17 cellular contexts compared by ENCODE assay signal in the genomic region with DNA sequence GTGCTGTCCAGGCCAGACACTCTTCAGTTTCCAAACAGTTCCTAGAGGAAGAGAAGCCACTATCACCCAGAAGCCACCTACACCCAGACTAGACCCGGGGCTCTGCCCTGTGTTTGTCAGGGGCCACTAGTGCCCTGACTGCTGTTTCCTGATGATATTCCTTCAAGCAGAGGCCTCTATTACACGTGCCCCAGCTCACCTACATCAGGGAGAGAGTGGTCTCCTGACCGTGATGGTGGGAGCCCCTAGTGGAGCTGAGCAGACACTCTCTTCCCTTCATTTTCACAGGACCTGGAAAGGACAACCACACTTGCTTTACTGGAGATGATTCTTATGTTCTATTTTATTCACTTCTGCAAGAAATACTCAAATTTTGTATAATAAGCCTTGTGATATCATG. TPM values are rescaled to one million over a fixed set of nuclear protein-coding genes. Genes with fewer than 3 reads are reported as not detected.
DNase-seq lines count a peak whose midpoint lies in the region; ATAC-seq, FAIRE-seq and TF ChIP-seq lines count a peak whose summit lies in the region.
"Had no signal": no experiment of that assay in that cellular context is flagged by ENCODE, and none has a peak within 500 bp of the region (broad histone marks: within the 10 kb centered on the region; RNA-seq: fewer than 3 reads in every experiment).

No MANE protein-coding gene starts in this region.

- no peak overlapping the region for H3K9ac ChIP-seq in PC-3 (ENCODE audit: low read length)
- no peak overlapping the region for H3K9ac ChIP-seq in HepG2 (ENCODE audit: insufficient read depth, low read depth, low read length)
- H3K9ac ChIP-seq: BLaER1 treated with 17β-estradiol and CSF1 and Interleukin-3, amounts not matched to agents 10 nM and 100 nM; GM23248 had no signal

- H3K4me3 ChIP-seq in PC-3 (ENCODE audit: low read length) (no peak overlapping the region), HepG2 (replicated peaks in 1 of 3; ENCODE audit: insufficient read depth in 1 of 3, low read depth in 2 of 3, low read length in 3 of 3) (no peak overlapping the region)
- H3K4me3 ChIP-seq: BLaER1 treated with 17β-estradiol and CSF1 and Interleukin-3, amounts not matched to agents 10 nM and 100 nM; GM23248 had no signal

- no peaks in the 10 kb centered on the region for H4K20me1 ChIP-seq in PC-3 (ENCODE audit: low read length)
- no peaks in the 10 kb centered on the region for H4K20me1 ChIP-seq in HepG2 (ENCODE audit: insufficient read depth, low read length)

- H3K79me2 ChIP-seq in PC-3 (ENCODE audit: low read length) (0 out of 2 replicates have a peak, but pooled peaks cover 6% of the 10 kb centered on the region), HepG2 (ENCODE audit: insufficient read depth, low read length) (no peaks in the 10 kb centered on the region)

- no TSS peak for BruUV-seq in PC-3 (replicated peaks; lab: Mats Ljungman, UMichigan)
- BruUV-seq in HepG2 (replicated peaks; lab: Mats Ljungman, UMichigan), result no TSS peak

- CTCF ChIA-PET in PC-3 (lab: Charles Lee), result no interaction called here
- CTCF ChIA-PET in HepG2 (lab: Yijun Ruan, JAX; ENCODE audit: low intra/inter-chr PET ratio, low total read pairs), result no interaction called here

- no peak for TF ChIP-seq POLR2A in HepG2 (IDR thresholded peaks at IDR 0.05; ENCODE audit: insufficient read depth in 1 of 2, low read depth in 2 of 2, low read length in 2 of 2)

- peak; percentile 20; the same call in 1 of the 2 replicates for ATAC-seq in PC-3
- peak; percentile 55 for ATAC-seq in HepG2
- no peak for ATAC-seq in GM19035 (IDR thresholded peaks at IDR 0.05; ENCODE audit: unreplicated experiment)

- H3F3A ChIP-seq in PC-3 (ENCODE audit: low read length, unreplicated experiment), result no peaks in the 10 kb centered on the region

- 87% methylated on average over 3 of the region's 3 CpGs for WGBS in HepG2 (ENCODE audit: low lambda C conversion rate)

- TF ChIP-seq CTCF in PC-3 (conservative IDR thresholded peaks at IDR 0.05; ENCODE audit: low read depth, low read length) (no peak), HepG2 (CRISPR knock-in tag; IDR thresholded peaks at IDR 0.05) (no peak)

- in situ Hi-C loops in HepG2 (cut with HindIII; ENCODE audit: extremely low pct_ligation_motif_present, low pct_unique_long_range_greater_than_20kb), result no loop called here

- DNase-seq in DMS 273 (lab: John Stamatoyannopoulos, UW; ENCODE audit: unreplicated experiment) (peak; percentile 35), DMS 273 treated with DMSO at 0.1 percent for 48 hours (lab: John Stamatoyannopoulos, UW) (no peak), D341Med (ENCODE audit: low spot score) (peak; percentile 5), PC-3 (no peak), HepG2 (ENCODE audit: low spot score) (no peak), GM19240 (ENCODE audit: insufficient read length, low spot score) (no peak)
- DNase-seq in stimulated activated CD4-positive, alpha-beta T cell treated with anti-CD3 and anti-CD28 coated beads, Interleukin-4, amount 100 ng/mL, for 24 hours, result no peak
- DNase-seq: 8988T, GM23248, HFFc6, NCI-H1436, NCI-H2029 treated with DMSO at 0.1 percent for 48 hours, NCI-H2171 treated with DMSO at 0.1 percent for 48 hours, NCI-H446 treated with DMSO at 0.1 percent for 48 hours, NCI-H748 treated with DMSO at 0.1 percent for 48 hours had no signal

- H3K27ac ChIP-seq in PC-3 (ENCODE audit: low read length) (no peak overlapping the region), HepG2 (ENCODE audit: extremely low read length, insufficient read depth, low read length) (no peak overlapping the region)
- H3K27ac ChIP-seq: BLaER1 treated with 17β-estradiol and CSF1 and Interleukin-3, amounts not matched to agents 10 nM and 100 nM; GM23248 had no signal

- H3K27me3 ChIP-seq in PC-3 (ENCODE audit: low read length) (no peaks in the 10 kb centered on the region), HepG2 (ENCODE audit: control insufficient read depth in 1 of 2, insufficient read depth in 2 of 2, low read length in 2 of 2) (no peaks in the 10 kb centered on the region)
- H3K27me3 ChIP-seq: BLaER1 treated with 17β-estradiol and CSF1 and Interleukin-3, amounts not matched to agents 10 nM and 100 nM had no signal

- POLR2A ChIA-PET in PC-3 (lab: Charles Lee; ENCODE audit: unreplicated experiment) (interaction anchor here (0.6 kb wide), 1 partner anchor 372 kb away, joined by 3 read pairs; no protein-coding TSS in a partner anchor), HepG2 (lab: Yijun Ruan, JAX) (interaction anchor here (2.7 kb wide), 1 partner anchor 14 kb away, joined by 8 read pairs; the partner anchor contains the start of gene ZKSCAN5)

- peaks cover 10% of the 10 kb centered on the region; the same call in 1 of the 2 replicates for H3K9me3 ChIP-seq in PC-3 (ENCODE audit: low read length)
- H3K9me3 ChIP-seq in HepG2 (ENCODE audit: low read length), result no peaks in the 10 kb centered on the region

- intact Hi-C loops in PC-3 (cut with micrococcal nuclease), result no loop called here
- intact Hi-C loops in HepG2 (cut with micrococcal nuclease; ENCODE audit: unreplicated experiment), result no loop called here

- no peak for TF ChIP-seq EP300 in HepG2 (IDR thresholded peaks at IDR 0.05; ENCODE audit: low read depth in 2 of 2, low read length in 2 of 2)
- TF ChIP-seq EP300 in HepG2 (CRISPR knock-in tag; IDR thresholded peaks at IDR 0.05; ENCODE audit: borderline replicate concordance), result no peak

- peaks cover 24% of the 10 kb centered on the region for H3K36me3 ChIP-seq in PC-3 (ENCODE audit: low read depth, low read length)
- peaks cover 8 to 26% of the 10 kb centered on the region in 2 experiments for H3K36me3 ChIP-seq in HepG2 (replicated peaks in 1 of 2; ENCODE audit: control insufficient read depth in 1 of 2, insufficient read depth in 2 of 2, low read length in 2 of 2)

- H3K4me1 ChIP-seq in PC-3 (ENCODE audit: insufficient read depth, low read length) (no peaks in the 10 kb centered on the region), HepG2 (ENCODE audit: insufficient read depth, low read length) (peaks cover 9% of the 10 kb centered on the region)
- H3K4me1 ChIP-seq: BLaER1 treated with 17β-estradiol and CSF1 and Interleukin-3, amounts not matched to agents 10 nM and 100 nM had no signal

- H3K9me2 ChIP-seq in PC-3 (replicated peaks; ENCODE audit: low read length), result no peaks in the 10 kb centered on the region

- H3K4me2 ChIP-seq in PC-3 (ENCODE audit: low read length) (no peak overlapping the region), HepG2 (ENCODE audit: low read depth, low read length) (no peak overlapping the region)
- H3K4me2 ChIP-seq: BLaER1 treated with 17β-estradiol and CSF1 and Interleukin-3, amounts not matched to agents 10 nM and 100 nM had no signal

- H2AFZ ChIP-seq in PC-3 (ENCODE audit: low read length) (no peak overlapping the region), HepG2 (ENCODE audit: low read length) (no peak overlapping the region)
- H2AFZ ChIP-seq: GM23248 had no signal

- TF ChIP-seq RAD21 in HepG2 (CRISPR knock-in tag; IDR thresholded peaks at IDR 0.05), result 0 out of 2 replicates have a peak, but pooled peaks have one; percentile 9

- FAIRE-seq in HepG2 (lab: Jason Lieb, UNC), result no peak

RNA-seq across cellular contexts. Expression of gene ZNF394, which starts 9.2 kb away (rescaled TPM):
- total RNA-seq in PC-3 (2014; rRNA removed) (17.7 and 19.4 TPM in 2 replicates), HepG2 (2016; rRNA removed; fragmentation: Illumina TruSeq; extraction: Trizol) (18.7 and 19.6 TPM in 2 replicates)
- total RNA-seq in HepG2 (2016; cell fraction: cytosol; rRNA removed; fragmentation: Illumina TruSeq; extraction: Trizol; ENCODE audit: low read depth), result 14.4 and 15.6 TPM in 2 replicates
- 17.1 and 18.1 TPM in 2 replicates for total RNA-seq in HepG2 (2016; cell fraction: insoluble cytoplasmic fraction; rRNA removed; fragmentation: Illumina TruSeq; extraction: Trizol)
- total RNA-seq in HepG2 (2016; cell fraction: membrane; rRNA removed; fragmentation: Illumina TruSeq; extraction: Trizol), result 18.0 and 18.1 TPM in 2 replicates
- 12.9 and 15.2 TPM in 2 replicates for total RNA-seq in HepG2 (2016; cell fraction: nucleus; rRNA removed; fragmentation: Illumina TruSeq; extraction: Trizol)
- 7.8 and 8.6 TPM in 2 replicates for polyA plus RNA-seq in HepG2 (2011; rRNA removed)
- 6.9 and 7.2 TPM in 2 replicates for polyA plus RNA-seq in HepG2 (2011; cell fraction: cytosol; rRNA removed)
- 9.1 and 13.1 TPM in 2 replicates for polyA plus RNA-seq in HepG2 (2011; cell fraction: nucleus; rRNA removed)
- 7.0 and 7.3 TPM in 2 replicates for polyA plus RNA-seq in HepG2 (2012)
- polyA plus RNA-seq in HepG2 (2016; cell fraction: cytosol; fragmentation: Illumina TruSeq; extraction: Trizol; ENCODE audit: low read depth), result 2.2 and 2.9 TPM in 2 replicates
- polyA plus RNA-seq in HepG2 (2016; cell fraction: insoluble cytoplasmic fraction; fragmentation: Illumina TruSeq; extraction: Trizol; ENCODE audit: low read depth), result 12.0 and 13.7 TPM in 2 replicates
- polyA plus RNA-seq in HepG2 (2016; cell fraction: membrane; fragmentation: Illumina TruSeq; extraction: Trizol; ENCODE audit: low read depth), result 4.1 and 4.3 TPM in 2 replicates
- polyA plus RNA-seq in HepG2 (2016; cell fraction: nucleus; fragmentation: Illumina TruSeq; extraction: Trizol; ENCODE audit: insufficient read depth, low read depth), result 20.5 and 23.9 TPM in 2 replicates
- 9.5 and 16.3 TPM in 2 replicates for polyA minus RNA-seq in HepG2 (2011; rRNA and poly(A)+ RNA removed; ENCODE audit: low replicate concordance)
- 7.2 and 9.4 TPM in 2 replicates for polyA minus RNA-seq in HepG2 (2011; cell fraction: cytosol; rRNA and poly(A)+ RNA removed)
- 20.2 and 23.1 TPM in 2 replicates for polyA minus RNA-seq in HepG2 (2011; cell fraction: nucleus; rRNA and poly(A)+ RNA removed)

RNA-seq across cellular contexts. Expression of gene ZKSCAN5, which starts 13.6 kb away (rescaled TPM):
- 8.6 and 9.9 TPM in 2 replicates for total RNA-seq in PC-3 (2014; rRNA removed)
- 11.7 and 14.4 TPM in 2 replicates for total RNA-seq in HepG2 (2016; rRNA removed; fragmentation: Illumina TruSeq; extraction: Trizol)
- total RNA-seq in HepG2 (2016; cell fraction: cytosol; rRNA removed; fragmentation: Illumina TruSeq; extraction: Trizol; ENCODE audit: low read depth), result 2.1 and 2.3 TPM in 2 replicates
- total RNA-seq in HepG2 (2016; cell fraction: insoluble cytoplasmic fraction; rRNA removed; fragmentation: Illumina TruSeq; extraction: Trizol), result 11.7 and 14.5 TPM in 2 replicates
- 7.0 and 7.8 TPM in 2 replicates for total RNA-seq in HepG2 (2016; cell fraction: membrane; rRNA removed; fragmentation: Illumina TruSeq; extraction: Trizol)
- total RNA-seq in HepG2 (2016; cell fraction: nucleus; rRNA removed; fragmentation: Illumina TruSeq; extraction: Trizol), result 7.9 and 10.0 TPM in 2 replicates
- polyA plus RNA-seq in HepG2 (2011; rRNA removed), result 5.2 and 5.5 TPM in 2 replicates
- polyA plus RNA-seq in HepG2 (2011; cell fraction: cytosol; rRNA removed), result 3.4 and 4.6 TPM in 2 replicates
- polyA plus RNA-seq in HepG2 (2011; cell fraction: nucleus; rRNA removed), result 4.1 and 5.2 TPM in 2 replicates
- polyA plus RNA-seq in HepG2 (2012), result 5.5 and 5.7 TPM in 2 replicates
- 1.1 TPM in 2 replicates for polyA plus RNA-seq in HepG2 (2016; cell fraction: cytosol; fragmentation: Illumina TruSeq; extraction: Trizol; ENCODE audit: low read depth)
- 11.4 and 12.4 TPM in 2 replicates for polyA plus RNA-seq in HepG2 (2016; cell fraction: insoluble cytoplasmic fraction; fragmentation: Illumina TruSeq; extraction: Trizol; ENCODE audit: low read depth)
- polyA plus RNA-seq in HepG2 (2016; cell fraction: membrane; fragmentation: Illumina TruSeq; extraction: Trizol; ENCODE audit: low read depth), result 3.6 and 3.8 TPM in 2 replicates
- polyA plus RNA-seq in HepG2 (2016; cell fraction: nucleus; fragmentation: Illumina TruSeq; extraction: Trizol; ENCODE audit: insufficient read depth, low read depth), result 12.5 and 12.6 TPM in 2 replicates
- 10.3 and 16.0 TPM in 2 replicates for polyA minus RNA-seq in HepG2 (2011; rRNA and poly(A)+ RNA removed; ENCODE audit: low replicate concordance)
- polyA minus RNA-seq in HepG2 (2011; cell fraction: cytosol; rRNA and poly(A)+ RNA removed), result 6.9 and 7.2 TPM in 2 replicates
- polyA minus RNA-seq in HepG2 (2011; cell fraction: nucleus; rRNA and poly(A)+ RNA removed), result 13.4 and 16.0 TPM in 2 replicates

RNA-seq across cellular contexts. Expression of gene ZNF789, which starts 18.2 kb away (rescaled TPM):
- total RNA-seq in PC-3 (2014; rRNA removed), result 6.6 and 8.3 TPM in 2 replicates
- 15.3 and 19.8 TPM in 2 replicates for total RNA-seq in HepG2 (2016; rRNA removed; fragmentation: Illumina TruSeq; extraction: Trizol)
- total RNA-seq in HepG2 (2016; cell fraction: cytosol; rRNA removed; fragmentation: Illumina TruSeq; extraction: Trizol; ENCODE audit: low read depth), result 3.7 and 4.4 TPM in 2 replicates
- total RNA-seq in HepG2 (2016; cell fraction: insoluble cytoplasmic fraction; rRNA removed; fragmentation: Illumina TruSeq; extraction: Trizol), result 15.1 and 21.5 TPM in 2 replicates
- 7.7 and 8.6 TPM in 2 replicates for total RNA-seq in HepG2 (2016; cell fraction: membrane; rRNA removed; fragmentation: Illumina TruSeq; extraction: Trizol)
- 26.7 and 33.3 TPM in 2 replicates for total RNA-seq in HepG2 (2016; cell fraction: nucleus; rRNA removed; fragmentation: Illumina TruSeq; extraction: Trizol)
- polyA plus RNA-seq in HepG2 (2011; rRNA removed), result 23.6 and 25.1 TPM in 2 replicates
- polyA plus RNA-seq in HepG2 (2011; cell fraction: cytosol; rRNA removed), result 5.3 and 6.0 TPM in 2 replicates
- 37.8 and 43.5 TPM in 2 replicates for polyA plus RNA-seq in HepG2 (2011; cell fraction: nucleus; rRNA removed)
- polyA plus RNA-seq in HepG2 (2012), result 14.1 and 19.0 TPM in 2 replicates
- 1.8 and 2.2 TPM in 2 replicates for polyA plus RNA-seq in HepG2 (2016; cell fraction: cytosol; fragmentation: Illumina TruSeq; extraction: Trizol; ENCODE audit: low read depth)
- polyA plus RNA-seq in HepG2 (2016; cell fraction: insoluble cytoplasmic fraction; fragmentation: Illumina TruSeq; extraction: Trizol; ENCODE audit: low read depth), result 13.3 and 13.4 TPM in 2 replicates
- 4.7 and 4.8 TPM in 2 replicates for polyA plus RNA-seq in HepG2 (2016; cell fraction: membrane; fragmentation: Illumina TruSeq; extraction: Trizol; ENCODE audit: low read depth)
- 98.8 and 103 TPM in 2 replicates for polyA plus RNA-seq in HepG2 (2016; cell fraction: nucleus; fragmentation: Illumina TruSeq; extraction: Trizol; ENCODE audit: insufficient read depth, low read depth)
- polyA minus RNA-seq in HepG2 (2011; rRNA and poly(A)+ RNA removed; ENCODE audit: low replicate concordance), result 12.0 and 13.0 TPM in 2 replicates
- 3.8 and 4.5 TPM in 2 replicates for polyA minus RNA-seq in HepG2 (2011; cell fraction: cytosol; rRNA and poly(A)+ RNA removed)
- polyA minus RNA-seq in HepG2 (2011; cell fraction: nucleus; rRNA and poly(A)+ RNA removed), result 35.5 and 38.5 TPM in 2 replicates

RNA-seq across cellular contexts. Expression of gene ATP5MF, which starts 24.9 kb away (rescaled TPM):
- total RNA-seq in PC-3 (2014; rRNA removed) (660 and 1,030 TPM in 2 replicates), HepG2 (2016; rRNA removed; fragmentation: Illumina TruSeq; extraction: Trizol) (763 and 795 TPM in 2 replicates)
- total RNA-seq in HepG2 (2016; cell fraction: cytosol; rRNA removed; fragmentation: Illumina TruSeq; extraction: Trizol; ENCODE audit: low read depth), result 192 and 225 TPM in 2 replicates
- 739 and 853 TPM in 2 replicates for total RNA-seq in HepG2 (2016; cell fraction: insoluble cytoplasmic fraction; rRNA removed; fragmentation: Illumina TruSeq; extraction: Trizol)
- 219 and 221 TPM in 2 replicates for total RNA-seq in HepG2 (2016; cell fraction: membrane; rRNA removed; fragmentation: Illumina TruSeq; extraction: Trizol)
- total RNA-seq in HepG2 (2016; cell fraction: nucleus; rRNA removed; fragmentation: Illumina TruSeq; extraction: Trizol), result 218 and 231 TPM in 2 replicates
- 499 and 597 TPM in 2 replicates for polyA plus RNA-seq in HepG2 (2011; rRNA removed)
- 2,085 and 3,530 TPM in 2 replicates for polyA plus RNA-seq in HepG2 (2011; cell fraction: cytosol; rRNA removed)
- 244 and 284 TPM in 2 replicates for polyA plus RNA-seq in HepG2 (2011; cell fraction: nucleus; rRNA removed)
- polyA plus RNA-seq in HepG2 (2012), result 637 and 680 TPM in 2 replicates
- polyA plus RNA-seq in HepG2 (2016; cell fraction: cytosol; fragmentation: Illumina TruSeq; extraction: Trizol; ENCODE audit: low read depth), result 248 and 262 TPM in 2 replicates
- 929 and 1,047 TPM in 2 replicates for polyA plus RNA-seq in HepG2 (2016; cell fraction: insoluble cytoplasmic fraction; fragmentation: Illumina TruSeq; extraction: Trizol; ENCODE audit: low read depth)
- polyA plus RNA-seq in HepG2 (2016; cell fraction: membrane; fragmentation: Illumina TruSeq; extraction: Trizol; ENCODE audit: low read depth), result 251 and 271 TPM in 2 replicates
- polyA plus RNA-seq in HepG2 (2016; cell fraction: nucleus; fragmentation: Illumina TruSeq; extraction: Trizol; ENCODE audit: insufficient read depth, low read depth), result 503 and 520 TPM in 2 replicates
- polyA minus RNA-seq in HepG2 (2011; rRNA and poly(A)+ RNA removed; ENCODE audit: low replicate concordance), result 52.9 and 245 TPM in 2 replicates
- polyA minus RNA-seq in HepG2 (2011; cell fraction: cytosol; rRNA and poly(A)+ RNA removed), result 117 and 125 TPM in 2 replicates
- polyA minus RNA-seq in HepG2 (2011; cell fraction: nucleus; rRNA and poly(A)+ RNA removed), result 49.1 and 56.3 TPM in 2 replicates

RNA-seq across cellular contexts. Expression of gene CPSF4, which starts 52.1 kb away (rescaled TPM):
- total RNA-seq in PC-3 (2014; rRNA removed), result 49.5 and 65.3 TPM in 2 replicates
- 44.4 and 49.6 TPM in 2 replicates for total RNA-seq in HepG2 (2016; rRNA removed; fragmentation: Illumina TruSeq; extraction: Trizol)
- total RNA-seq in HepG2 (2016; cell fraction: cytosol; rRNA removed; fragmentation: Illumina TruSeq; extraction: Trizol; ENCODE audit: low read depth), result 49.0 and 53.5 TPM in 2 replicates
- total RNA-seq in HepG2 (2016; cell fraction: insoluble cytoplasmic fraction; rRNA removed; fragmentation: Illumina TruSeq; extraction: Trizol), result 45.9 and 53.1 TPM in 2 replicates
- 79.7 and 79.9 TPM in 2 replicates for total RNA-seq in HepG2 (2016; cell fraction: membrane; rRNA removed; fragmentation: Illumina TruSeq; extraction: Trizol)
- total RNA-seq in HepG2 (2016; cell fraction: nucleus; rRNA removed; fragmentation: Illumina TruSeq; extraction: Trizol), result 37.5 and 41.5 TPM in 2 replicates
- polyA plus RNA-seq in HepG2 (2011; rRNA removed), result 34.1 and 46.9 TPM in 2 replicates
- 25.3 and 33.9 TPM in 2 replicates for polyA plus RNA-seq in HepG2 (2011; cell fraction: cytosol; rRNA removed)
- 91.4 and 98.3 TPM in 2 replicates for polyA plus RNA-seq in HepG2 (2011; cell fraction: nucleus; rRNA removed)
- 20.7 and 21.6 TPM in 2 replicates for polyA plus RNA-seq in HepG2 (2012)
- polyA plus RNA-seq in HepG2 (2016; cell fraction: cytosol; fragmentation: Illumina TruSeq; extraction: Trizol; ENCODE audit: low read depth), result 59.8 and 60.5 TPM in 2 replicates
- polyA plus RNA-seq in HepG2 (2016; cell fraction: insoluble cytoplasmic fraction; fragmentation: Illumina TruSeq; extraction: Trizol; ENCODE audit: low read depth), result 48.9 and 50.6 TPM in 2 replicates
- 72.4 and 75.2 TPM in 2 replicates for polyA plus RNA-seq in HepG2 (2016; cell fraction: membrane; fragmentation: Illumina TruSeq; extraction: Trizol; ENCODE audit: low read depth)
- polyA plus RNA-seq in HepG2 (2016; cell fraction: nucleus; fragmentation: Illumina TruSeq; extraction: Trizol; ENCODE audit: insufficient read depth, low read depth), result 101 and 102 TPM in 2 replicates
- 50.0 and 95.3 TPM in 2 replicates for polyA minus RNA-seq in HepG2 (2011; rRNA and poly(A)+ RNA removed; ENCODE audit: low replicate concordance)
- 12.8 and 13.5 TPM in 2 replicates for polyA minus RNA-seq in HepG2 (2011; cell fraction: cytosol; rRNA and poly(A)+ RNA removed)
- polyA minus RNA-seq in HepG2 (2011; cell fraction: nucleus; rRNA and poly(A)+ RNA removed), result 36.1 and 37.3 TPM in 2 replicates

Comparison
In these comparisons a context has a peak if more than half of its experiments do, and no peak if none do; other contexts are left out.
1. DNase-seq: peak in DMS 273 (single experiment) and D341Med (single experiment); none in DMS 273 treated with DMSO at 0.1 percent for 48 hours (single experiment), PC-3 (single experiment), HepG2 (single experiment), stimulated activated CD4-positive, alpha-beta T cell treated with anti-CD3 and anti-CD28 coated beads, Interleukin-4, amount 100 ng/mL, for 24 hours (single experiment) and GM19240 (single experiment).